In genomic region chr7:107659666-107660065, GRCh38 we compare ENCODE assay signal across 9 cellular contexts. TPM values are rescaled to one million over a fixed set of nuclear protein-coding genes. Genes with fewer than 3 reads are reported as not detected.
DNase-seq lines count a peak whose midpoint lies in the region; ATAC-seq, FAIRE-seq and TF ChIP-seq lines count a peak whose summit lies in the region.
"Had no signal": no experiment of that assay in that cellular context is flagged by ENCODE, and none has a peak within 500 bp of the region (broad histone marks: within the 10 kb centered on the region; RNA-seq: fewer than 3 reads in every experiment).

No MANE protein-coding gene starts in this region.

- POLR2A ChIA-PET in activated naive CD8-positive, alpha-beta T cell treated with anti-CD3 and anti-CD28 coated beads, Interleukin-2, amount 10 ng/mL, durations not matched to agents 7 days and 5 days (lab: Charles Lee) = interaction anchor here (0.6 to 1.7 kb wide), 4 partner anchors 60 to 490 kb away, joined by 3 to 4 read pairs (median 4); no protein-coding TSS in a partner anchor

- ATAC-seq in activated naive CD8-positive, alpha-beta T cell treated with anti-CD3 and anti-CD28 coated beads, Interleukin-2, amount 10 ng/mL, durations not matched to agents 7 days and 5 days (ENCODE audit: low read depth) = peak; percentile 79

- intact Hi-C loops in lower leg skin (cut with DNase I; ENCODE audit: low total_unique reads) = no loop called here

- H3K4me2 ChIP-seq in Karpas-422 (ENCODE audit: low read depth, low read length, poor library complexity, severe bottlenecking) (peak overlapping the region; percentile 52), hepatocyte (no peak overlapping the region)

- H3K36me3 Mint-ChIP-seq in activated naive CD8-positive, alpha-beta T cell treated with anti-CD3 and anti-CD28 coated beads, Interleukin-2, amount 10 ng/mL, durations not matched to agents 7 days and 5 days = no peaks in the 10 kb centered on the region
- H3K36me3 Mint-ChIP-seq: immature natural killer cell had no signal

- H3K9me2 ChIP-seq in Karpas-422 (replicated peaks; ENCODE audit: insufficient read depth, low read length) = no peaks in the 10 kb centered on the region
- H3K9me2 ChIP-seq in hepatocyte (replicated peaks; ENCODE audit: insufficient read depth) = no peaks in the 10 kb centered on the region

- no peaks in the 10 kb centered on the region; the same call in 1 of the 2 replicates for H4K20me1 ChIP-seq in Karpas-422 (ENCODE audit: insufficient read depth, low read depth, low read length)
- no peaks in the 10 kb centered on the region for H4K20me1 ChIP-seq in hepatocyte (ENCODE audit: insufficient read depth, poor library complexity, severe bottlenecking)

- TF ChIP-seq POLR2A in lower leg skin (IDR thresholded peaks at IDR 0.05) = no peak
- no peak for TF ChIP-seq POLR2A in suprapubic skin (IDR thresholded peaks at IDR 0.05)

- H3K4me3 ChIP-seq in Karpas-422 (ENCODE audit: low read length) (peak overlapping the region; percentile 25; the same call in 1 of the 2 replicates), retinal pigment epithelial cell (ENCODE audit: low read length) (no peak overlapping the region), lower leg skin (ENCODE audit: low read depth, poor library complexity, severe bottlenecking) (no peak overlapping the region), hepatocyte (no peak overlapping the region), suprapubic skin (no peak overlapping the region)

- H3K36me3 ChIP-seq in Karpas-422 (ENCODE audit: insufficient read depth, low read length) (no peaks in the 10 kb centered on the region), hepatocyte (replicated peaks; ENCODE audit: insufficient read depth, low read depth) (no peaks in the 10 kb centered on the region), suprapubic skin (no peaks in the 10 kb centered on the region)

- no peak overlapping the region for H3K9ac ChIP-seq in Karpas-422 (ENCODE audit: low read length)

- no peaks in the 10 kb centered on the region for H3K9me3 ChIP-seq in Karpas-422 (ENCODE audit: low read length)
- no peaks in the 10 kb centered on the region for H3K9me3 ChIP-seq in hepatocyte (ENCODE audit: low read depth)
- no peaks in the 10 kb centered on the region for H3K9me3 ChIP-seq in suprapubic skin

- no peaks in the 10 kb centered on the region for H3K9me3 Mint-ChIP-seq in activated naive CD8-positive, alpha-beta T cell treated with anti-CD3 and anti-CD28 coated beads, Interleukin-2, amount 10 ng/mL, durations not matched to agents 7 days and 5 days
- H3K9me3 Mint-ChIP-seq: immature natural killer cell had no signal

- peaks cover 18% of the 10 kb centered on the region for H3K4me1 ChIP-seq in Karpas-422 (ENCODE audit: low read length)
- H3K4me1 ChIP-seq in hepatocyte (ENCODE audit: insufficient read depth) = no peaks in the 10 kb centered on the region
- H3K4me1 ChIP-seq in suprapubic skin = peaks cover 19% of the 10 kb centered on the region

- H3K27ac ChIP-seq in Karpas-422 (ENCODE audit: low read length) (no peak overlapping the region), hepatocyte (no peak overlapping the region), suprapubic skin (no peak overlapping the region)

- TF ChIP-seq EP300 in suprapubic skin (IDR thresholded peaks at IDR 0.05) = no peak

- H2AFZ ChIP-seq in Karpas-422 (ENCODE audit: low read length) (no peak overlapping the region), hepatocyte (no peak overlapping the region)

- TF ChIP-seq CTCF in retinal pigment epithelial cell (conservative IDR thresholded peaks at IDR 0.05; ENCODE audit: low read depth, low read length) (no peak), lower leg skin (IDR thresholded peaks at IDR 0.05) (no peak), hepatocyte (IDR thresholded peaks at IDR 0.05; ENCODE audit: poor library complexity) (no peak), D721Med (IDR thresholded peaks at IDR 0.05; ENCODE audit: insufficient read depth, missing control alignments) (no peak), suprapubic skin (IDR thresholded peaks at IDR 0.05) (no peak)

- FAIRE-seq in D721Med (lab: Jason Lieb, UNC) = no peak

- peak overlapping the region; percentile 83 for H3K27ac Mint-ChIP-seq in activated naive CD8-positive, alpha-beta T cell treated with anti-CD3 and anti-CD28 coated beads, Interleukin-2, amount 10 ng/mL, durations not matched to agents 7 days and 5 days
- H3K27ac Mint-ChIP-seq: immature natural killer cell had no signal

- H3K4me1 Mint-ChIP-seq in activated naive CD8-positive, alpha-beta T cell treated with anti-CD3 and anti-CD28 coated beads, Interleukin-2, amount 10 ng/mL, durations not matched to agents 7 days and 5 days = peaks cover 35% of the 10 kb centered on the region

- peaks cover 9% of the 10 kb centered on the region for H3K27me3 Mint-ChIP-seq in activated naive CD8-positive, alpha-beta T cell treated with anti-CD3 and anti-CD28 coated beads, Interleukin-2, amount 10 ng/mL, durations not matched to agents 7 days and 5 days

- H3K79me2 ChIP-seq in Karpas-422 (ENCODE audit: low read length) (no peaks in the 10 kb centered on the region), hepatocyte (no peaks in the 10 kb centered on the region)

- H3K4me3 Mint-ChIP-seq in activated naive CD8-positive, alpha-beta T cell treated with anti-CD3 and anti-CD28 coated beads, Interleukin-2, amount 10 ng/mL, durations not matched to agents 7 days and 5 days = peak overlapping the region; percentile 95

- WGBS in lower leg skin, 2 donors = 83 to 87% methylated on average over 4 of the region's 4 CpGs
- WGBS in hepatocyte (ENCODE audit: low lambda C conversion rate, missing lambda C conversion rate) = 57% methylated on average over 4 of the region's 4 CpGs
- 72% methylated on average over 4 of the region's 4 CpGs for WGBS in suprapubic skin

- H3K27me3 ChIP-seq in Karpas-422 (ENCODE audit: low read length) = no peaks in the 10 kb centered on the region
- peaks cover 66% of the 10 kb centered on the region for H3K27me3 ChIP-seq in hepatocyte
- H3K27me3 ChIP-seq in suprapubic skin = peaks cover 51% of the 10 kb centered on the region

- peak; percentile 87 for DNase-seq in ELR (ENCODE audit: low read depth)
- peak; percentile 82 for DNase-seq in Karpas-422
- no peak for DNase-seq in activated naive CD8-positive, alpha-beta T cell treated with anti-CD3 and anti-CD28 coated beads, Interleukin-2, amount 10 ng/mL, durations not matched to agents 7 days and 5 days
- peak; percentile 36 for DNase-seq in retinal pigment epithelial cell (ENCODE audit: low read depth)
- no peak for DNase-seq in lower leg skin (ENCODE audit: low spot score in 2 of 2)
- no peak for DNase-seq in hepatocyte (ENCODE audit: low spot score)
- no peak for DNase-seq in D721Med (ENCODE audit: insufficient read length, low spot score)
- DNase-seq in suprapubic skin (ENCODE audit: low spot score in 2 of 2) = no peak
- DNase-seq: immature natural killer cell had no signal

RNA-seq across cellular contexts. Expression of gene SLC26A4, which starts 1.0 kb away (rescaled TPM):
- total RNA-seq in Karpas-422 (2014; rRNA removed; shearing (Covaris generic); ENCODE audit: low replicate concordance) = 0.04 and 0.19 TPM in 2 replicates
- total RNA-seq in activated naive CD8-positive, alpha-beta T cell treated with anti-CD3 and anti-CD28 coated beads, Interleukin-2, amount 10 ng/mL, durations not matched to agents 7 days and 5 days = under 1 TPM; 0.17 to 0.97 TPM
- under 1 TPM in 3 of 4 donors, not detected in 1; 0.17 to 0.44 (median 0.29) TPM for total RNA-seq in lower leg skin
- total RNA-seq in hepatocyte = 0.20 TPM in 1 of 2 replicates, not detected in the other
- polyA plus RNA-seq in hepatocyte = 0.35 TPM in 1 of 2 replicates, not detected in the other
- total RNA-seq in suprapubic skin = under 1 TPM in 3 of 4 donors, not detected in 1; 0.13 to 0.26 (median 0.24) TPM
- polyA plus RNA-seq: immature natural killer cell had no signal

Comparison
In these comparisons a context has a peak if more than half of its experiments do, and no peak if none do; other contexts are left out.
1. DNase-seq: peak in ELR (single experiment), Karpas-422 (single experiment) and retinal pigment epithelial cell (single experiment); none in activated naive CD8-positive, alpha-beta T cell treated with anti-CD3 and anti-CD28 coated beads, Interleukin-2, amount 10 ng/mL, durations not matched to agents 7 days and 5 days (single experiment), lower leg skin (0 of 2), hepatocyte (single experiment), D721Med (single experiment) and suprapubic skin (0 of 2).